ENCODE assay signal across 24 cellular contexts in the genomic region with DNA sequence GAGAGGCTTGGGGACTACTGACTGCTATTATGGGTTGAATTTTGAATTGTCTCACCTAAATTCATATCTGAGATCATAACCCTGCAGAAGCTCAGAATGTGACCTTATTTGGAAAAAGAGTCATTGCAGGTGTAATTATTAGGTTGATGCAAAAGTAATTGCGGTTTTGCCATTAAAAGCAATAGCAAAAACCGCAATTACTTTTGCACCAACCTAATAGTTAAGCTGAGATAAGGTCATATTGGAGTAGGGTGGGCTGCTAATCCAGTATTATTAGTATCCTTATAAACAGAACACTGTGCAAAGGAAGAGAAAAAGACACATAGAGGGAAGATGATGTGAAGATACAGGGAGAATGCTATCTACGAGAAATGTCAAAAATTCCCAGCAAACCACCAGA.
"Had no signal": no experiment of that assay in that cellular context is flagged by ENCODE, and none has a peak within 500 bp of the region (broad histone marks: within the 10 kb centered on the region; RNA-seq: fewer than 3 reads in every experiment).

No MANE protein-coding gene starts in this region.

- ATAC-seq: activated CD4-positive, alpha-beta T cell treated with anti-CD3 and anti-CD28 coated beads for 36 hours; activated naive CD4-positive, alpha-beta T cell treated with anti-CD3 and anti-CD28 coated beads, Interleukin-2, amount 50 U/mL, for 72 hours; activated T-helper 17 cell treated with anti-CD3 and anti-CD28 coated beads, Interleukin-2, amount 50 U/mL, for 72 hours; pancreas; right cardiac atrium; stimulated activated memory B cell treated with anti-CD40 and anti-IgM and Interleukin-4, amounts not matched to agents 10 μg/mL and 1 μg/mL and 100 μg/mL, for 72 hours had no signal

- H3K4me3 ChIP-seq: dorsolateral prefrontal cortex, esophagus muscularis mucosa, hepatocyte, left ventricle myocardium inferior, pancreas, skin epidermis, stomach, suprapubic skin, tibial nerve had no signal

- H3K9me3 Mint-ChIP-seq: activated B cell treated with CpG ODN at 0.5 μM for 24 hours; activated CD4-positive, alpha-beta memory T cell treated with anti-CD3 and anti-CD28 coated beads, Interleukin-2, amount 10 ng/mL, durations not matched to agents 7 days and 5 days; activated naive CD4-positive, alpha-beta T cell treated with anti-CD3 and anti-CD28 coated beads, Interleukin-2, amount 50 U/mL, for 72 hours; activated T-helper 17 cell treated with anti-CD3 and anti-CD28 coated beads, Interleukin-2, amount 50 U/mL, for 72 hours; nephron progenitor cell; stimulated activated memory B cell treated with anti-CD40 and anti-IgM and Interleukin-4, amounts not matched to agents 10 μg/mL and 1 μg/mL and 100 μg/mL, for 72 hours had no signal

- H3K27ac Mint-ChIP-seq: activated B cell treated with CpG ODN at 0.5 μM for 24 hours; activated CD4-positive, alpha-beta memory T cell treated with anti-CD3 and anti-CD28 coated beads, Interleukin-2, amount 10 ng/mL, durations not matched to agents 7 days and 5 days; activated CD4-positive, alpha-beta T cell treated with anti-CD3 and anti-CD28 coated beads for 36 hours; activated naive CD4-positive, alpha-beta T cell treated with anti-CD3 and anti-CD28 coated beads, Interleukin-2, amount 50 U/mL, for 72 hours; activated T-helper 17 cell treated with anti-CD3 and anti-CD28 coated beads, Interleukin-2, amount 50 U/mL, for 72 hours; stimulated activated memory B cell treated with anti-CD40 and anti-IgM and Interleukin-4, amounts not matched to agents 10 μg/mL and 1 μg/mL and 100 μg/mL, for 72 hours had no signal

- H3K4me3 Mint-ChIP-seq: activated B cell treated with CpG ODN at 0.5 μM for 24 hours; activated CD4-positive, alpha-beta memory T cell treated with anti-CD3 and anti-CD28 coated beads, Interleukin-2, amount 10 ng/mL, durations not matched to agents 7 days and 5 days; activated CD4-positive, alpha-beta T cell treated with anti-CD3 and anti-CD28 coated beads for 36 hours; activated T-helper 17 cell treated with anti-CD3 and anti-CD28 coated beads, Interleukin-2, amount 50 U/mL, for 72 hours; nephron progenitor cell; stimulated activated memory B cell treated with anti-CD40 and anti-IgM and Interleukin-4, amounts not matched to agents 10 μg/mL and 1 μg/mL and 100 μg/mL, for 72 hours had no signal

- H3K36me3 Mint-ChIP-seq: stimulated activated memory B cell treated with anti-CD40 and anti-IgM and Interleukin-4, amounts not matched to agents 10 μg/mL and 1 μg/mL and 100 μg/mL, for 72 hours had no signal

- H3K27me3 Mint-ChIP-seq: activated CD4-positive, alpha-beta memory T cell treated with anti-CD3 and anti-CD28 coated beads, Interleukin-2, amount 10 ng/mL, durations not matched to agents 7 days and 5 days; activated CD4-positive, alpha-beta T cell treated with anti-CD3 and anti-CD28 coated beads for 36 hours; activated T-helper 17 cell treated with anti-CD3 and anti-CD28 coated beads, Interleukin-2, amount 50 U/mL, for 72 hours had no signal

- H3K36me3 ChIP-seq: esophagus muscularis mucosa, left ventricle myocardium inferior, pancreas, suprapubic skin, tibial nerve had no signal

- DNase-seq: activated B cell treated with CpG ODN at 0.5 μM for 24 hours; activated CD4-positive, alpha-beta memory T cell treated with anti-CD3 and anti-CD28 coated beads, Interleukin-2, amount 10 ng/mL, durations not matched to agents 7 days and 5 days; activated CD4-positive, alpha-beta T cell treated with anti-CD3 and anti-CD28 coated beads for 36 hours; activated T-cell treated with anti-CD3 and anti-CD28 coated beads, Interleukin-2, amount 50 U/mL, for 1 hour; central memory CD4-positive, alpha-beta T cell; dorsolateral prefrontal cortex; glutamatergic neuron; kidney glomerular epithelial cell; left ventricle myocardium inferior; nephron progenitor cell; pancreas; right cardiac atrium; stimulated activated CD4-positive, alpha-beta T cell treated with anti-CD3 and anti-CD28 coated beads, Interleukin-2, amount 100 ng/mL, for 24 hours; stomach; T-helper 1 cell; T1000 had no signal

- H3K9me3 ChIP-seq: esophagus muscularis mucosa, left ventricle myocardium inferior, pancreas, stomach, suprapubic skin, tibial nerve had no signal

- H3K4me1 ChIP-seq: esophagus muscularis mucosa, left ventricle myocardium inferior, pancreas, stomach, suprapubic skin, tibial nerve had no signal

- H3K27me3 ChIP-seq: dorsolateral prefrontal cortex, hepatocyte, pancreas, stomach, suprapubic skin, tibial nerve had no signal

- H3K27ac ChIP-seq: dorsolateral prefrontal cortex, esophagus muscularis mucosa, hepatocyte, left ventricle myocardium inferior, pancreas, skin epidermis, stomach, suprapubic skin, tibial nerve had no signal
